Comparison of ENCODE assay signal across 8 cellular contexts in genomic region chr4:102390438-102390837, GRCh38. TPM values are rescaled to one million over a fixed set of nuclear protein-coding genes. Genes with fewer than 3 reads are reported as not detected.
DNase-seq lines count a peak whose midpoint lies in the region; ATAC-seq lines count a peak whose summit lies in the region.

No MANE protein-coding gene starts in this region.

- POLR2A ChIA-PET in activated CD4-positive, alpha-beta T cell treated with anti-CD3 and anti-CD28 coated beads for 36 hours (lab: Charles Lee), result interaction anchor here (0.6 kb wide), 1 partner anchor 26 kb away, joined by 3 read pairs; no protein-coding TSS in a partner anchor

- no peak overlapping the region for H3K27ac Mint-ChIP-seq in activated CD4-positive, alpha-beta T cell treated with anti-CD3 and anti-CD28 coated beads for 36 hours

- peaks cover 13% of the 10 kb centered on the region for H3K27me3 Mint-ChIP-seq in activated CD4-positive, alpha-beta T cell treated with anti-CD3 and anti-CD28 coated beads for 36 hours

- DNase-seq in activated CD4-positive, alpha-beta T cell treated with anti-CD3 and anti-CD28 coated beads for 36 hours, result no peak
- DNase-seq in activated CD4-positive, alpha-beta T cell treated with anti-CD3 and anti-CD28 coated beads for 1 hour, result no peak
- DNase-seq in SIG-M5 treated with dmso at 0.1 percent for 504 hours (lab: John Stamatoyannopoulos, UW; ENCODE audit: unreplicated experiment) (peak; percentile 97), renal cortical epithelial cell (ENCODE audit: low read depth) (peak; percentile 94), hypothalamus (lab: John Stamatoyannopoulos, UW) (no peak), LoVo (ENCODE audit: low spot score) (no peak), DMS 273 treated with DMSO at 0.1 percent for 48 hours (lab: John Stamatoyannopoulos, UW) (no peak)

- peak; percentile 98 for ATAC-seq in activated CD4-positive, alpha-beta T cell treated with anti-CD3 and anti-CD28 coated beads for 36 hours
- ATAC-seq in HG02970 (IDR thresholded peaks at IDR 0.05; ENCODE audit: low FRiP score, unreplicated experiment), result peak; percentile 60

- H3K4me1 Mint-ChIP-seq in activated CD4-positive, alpha-beta T cell treated with anti-CD3 and anti-CD28 coated beads for 36 hours, result peaks cover 18% of the 10 kb centered on the region

- CTCF ChIA-PET in activated CD4-positive, alpha-beta T cell treated with anti-CD3 and anti-CD28 coated beads for 36 hours (lab: Charles Lee), result interaction anchor here (0.7 to 1.6 kb wide), 3 partner anchors 46 to 647 kb away, joined by 3 to 6 read pairs (median 3); partner anchors contain the start of gene SLC39A8

- no peak overlapping the region for H3K4me3 Mint-ChIP-seq in activated CD4-positive, alpha-beta T cell treated with anti-CD3 and anti-CD28 coated beads for 36 hours

- intact Hi-C loops in activated CD4-positive, alpha-beta T cell treated with anti-CD3 and anti-CD28 coated beads for 36 hours (cut with DNase I, micrococcal nuclease), result loop anchor here (1.0 to 5.0 kb wide), 4 partner anchors 41 to 863 kb away; partner anchors contain the start of gene SLC39A8 (in 2 of the 2)

- no peaks in the 10 kb centered on the region for H3K9me3 Mint-ChIP-seq in activated CD4-positive, alpha-beta T cell treated with anti-CD3 and anti-CD28 coated beads for 36 hours (ENCODE audit: low read depth)

- no peaks in the 10 kb centered on the region for H3K36me3 Mint-ChIP-seq in activated CD4-positive, alpha-beta T cell treated with anti-CD3 and anti-CD28 coated beads for 36 hours (ENCODE audit: low read depth)

RNA-seq across cellular contexts. Expression of gene SLC39A8, which starts 45.2 kb away (rescaled TPM):
- total RNA-seq in activated CD4-positive, alpha-beta T cell treated with anti-CD3 and anti-CD28 coated beads for 36 hours, result 10 to 100 TPM; 46.9 to 53.5 TPM
- 23.7 and 58.5 TPM in 2 replicates for total RNA-seq in renal cortical epithelial cell

Comparison
In these comparisons a context has a peak if more than half of its experiments do, and no peak if none do; other contexts are left out.
1. DNase-seq: peak in SIG-M5 treated with dmso at 0.1 percent for 504 hours (single experiment) and renal cortical epithelial cell (single experiment); none in activated CD4-positive, alpha-beta T cell treated with anti-CD3 and anti-CD28 coated beads for 36 hours (single experiment), activated CD4-positive, alpha-beta T cell treated with anti-CD3 and anti-CD28 coated beads for 1 hour (single experiment), hypothalamus (0 of 51), LoVo (single experiment) and DMS 273 treated with DMSO at 0.1 percent for 48 hours (single experiment).